1 cellular context compared by ENCODE assay signal in the genomic region with DNA sequence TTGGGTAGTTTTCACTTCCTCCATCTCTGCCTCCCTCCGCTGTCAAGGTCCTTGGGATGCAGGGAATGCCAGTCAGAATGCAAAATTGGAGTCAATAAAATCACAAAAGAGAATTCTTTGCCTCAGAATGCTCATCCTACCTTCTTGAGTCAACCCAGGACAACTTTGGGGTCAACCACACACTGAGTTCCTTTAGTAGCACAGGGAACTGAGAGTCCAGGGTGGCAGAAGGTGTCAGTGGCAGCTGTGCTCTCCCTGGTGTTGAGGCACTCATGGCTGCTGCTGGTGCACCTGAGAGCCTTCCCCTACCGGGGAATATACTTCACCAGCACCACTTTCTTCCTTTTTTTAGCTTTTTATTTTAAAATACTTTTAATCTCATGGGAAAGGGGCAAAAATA.
TF ChIP-seq lines count a peak whose summit lies in the region.

No MANE protein-coding gene starts in this region.

TF ChIP-seq in endothelial cell of umbilical vein, 7 proteins besides CTCF, POLR2A, EP300 and RAD21:
- TF ChIP-seq POLR2AphosphoS5 (IDR thresholded peaks at IDR 0.05; ENCODE audit: insufficient read depth, low read depth, low read length): no peak
- no peak for TF ChIP-seq EZH2 (IDR thresholded peaks at IDR 0.05; ENCODE audit: borderline replicate concordance, low read depth, low read length, severe bottlenecking)
- TF ChIP-seq FOS (IDR thresholded peaks at IDR 0.05; ENCODE audit: borderline replicate concordance, insufficient read depth, low read length): no peak
- no peak for TF ChIP-seq GATA2 (IDR thresholded peaks at IDR 0.05; ENCODE audit: insufficient read depth, insufficient read length, low read depth, low read length)
- no peak for TF ChIP-seq JUN (IDR thresholded peaks at IDR 0.05; ENCODE audit: borderline replicate concordance, insufficient read depth, insufficient read length, low read depth)
- TF ChIP-seq, protein P1, sequence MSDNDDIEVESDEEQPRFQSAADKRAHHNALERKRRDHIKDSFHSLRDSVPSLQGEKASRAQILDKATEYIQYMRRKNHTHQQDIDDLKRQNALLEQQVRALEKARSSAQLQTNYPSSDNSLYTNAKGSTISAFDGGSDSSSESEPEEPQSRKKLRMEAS (IDR thresholded peaks at IDR 0.05; ENCODE audit: insufficient read depth, insufficient read length): no peak
- no peak for TF ChIP-seq MYC (IDR thresholded peaks at IDR 0.05; ENCODE audit: low read depth, low read length)
